22 cellular contexts compared by ENCODE assay signal in genomic region chr14:81231540-81231939, GRCh38. TPM values are rescaled to one million over a fixed set of nuclear protein-coding genes. Genes with fewer than 3 reads are reported as not detected.
DNase-seq lines count a peak whose midpoint lies in the region; ATAC-seq and TF ChIP-seq lines count a peak whose summit lies in the region.
"Had no signal": no experiment of that assay in that cellular context is flagged by ENCODE, and none has a peak within 500 bp of the region (broad histone marks: within the 10 kb centered on the region; RNA-seq: fewer than 3 reads in every experiment).

No MANE protein-coding gene starts in this region.

- H3K4me1 ChIP-seq in endodermal cell (ENCODE audit: control insufficient read depth, insufficient read depth, low read length) (no peaks in the 10 kb centered on the region), esophagus muscularis mucosa (no peaks in the 10 kb centered on the region)

- WGBS in endodermal cell (ENCODE audit: insufficient coverage in 1 of 2, insufficient read length in 1 of 2), 2 experiments: 73% methylated on average over 1 of the region's 1 CpG; no CpG with 5 or more reads in 1 of the 2 experiments
- WGBS in esophagus muscularis mucosa: 95% methylated on average over 1 of the region's 1 CpG

- DNase-seq in activated naive CD4-positive, alpha-beta T cell treated with anti-CD3 and anti-CD28 coated beads, Interleukin-2, amount 10 ng/mL, durations not matched to agents 7 days and 5 days: no peak
- no peak for DNase-seq in activated naive CD4-positive, alpha-beta T cell treated with Interleukin-2 at 50 U/mL for 16 hours
- DNase-seq in NCI-H146 (lab: John Stamatoyannopoulos, UW): peak; percentile 77
- no peak for DNase-seq in endodermal cell
- no peak for DNase-seq in type B pancreatic cell (ENCODE audit: extremely low spot score, unreplicated experiment)
- DNase-seq in esophagus muscularis mucosa (ENCODE audit: extremely low spot score): no peak
- no peak for DNase-seq in CD4-positive, alpha-beta T cell
- DNase-seq: GF-D8, H7, KBM-7, MG63, NCI-H1105 treated with DMSO at 0.1 percent for 48 hours, NCI-H187, NCI-H2081 treated with DMSO at 0.1 percent for 48 hours, NCI-H2171, NCI-H226, NCI-H524, PC-9, SJCRH30 had no signal

- H3K36me3 ChIP-seq in endodermal cell (ENCODE audit: control insufficient read depth, insufficient read depth, low read length): no peaks in the 10 kb centered on the region
- H3K36me3 ChIP-seq in esophagus muscularis mucosa: no peaks in the 10 kb centered on the region
- H3K36me3 ChIP-seq: MG63, SJCRH30 had no signal

- H3K27me3 Mint-ChIP-seq in activated naive CD4-positive, alpha-beta T cell treated with anti-CD3 and anti-CD28 coated beads, Interleukin-2, amount 10 ng/mL, durations not matched to agents 7 days and 5 days: peaks cover 6% of the 10 kb centered on the region
- H3K27me3 Mint-ChIP-seq in endodermal cell (ENCODE audit: insufficient read depth): no peaks in the 10 kb centered on the region
- H3K27me3 Mint-ChIP-seq in type B pancreatic cell: no peaks in the 10 kb centered on the region
- H3K27me3 Mint-ChIP-seq in CD4-positive, alpha-beta T cell: no peaks in the 10 kb centered on the region

- peaks cover 7% of the 10 kb centered on the region for H3K9me3 ChIP-seq in endodermal cell (ENCODE audit: control insufficient read depth, low read length)
- no peaks in the 10 kb centered on the region for H3K9me3 ChIP-seq in esophagus muscularis mucosa
- no peaks in the 10 kb centered on the region for H3K9me3 ChIP-seq in CD4-positive, alpha-beta T cell (ENCODE audit: control insufficient read depth, low read length)
- H3K9me3 ChIP-seq: MG63, SJCRH30 had no signal

- CTCF ChIA-PET in activated naive CD4-positive, alpha-beta T cell treated with anti-CD3 and anti-CD28 coated beads, Interleukin-2, amount 10 ng/mL, durations not matched to agents 7 days and 5 days (lab: Charles Lee): interaction anchor here (0.6 kb wide), 1 partner anchor 18 kb away, joined by 3 read pairs; no protein-coding TSS in a partner anchor
- CTCF ChIA-PET in CD4-positive, alpha-beta T cell (lab: Charles Lee): no interaction called here

- intact Hi-C loops in esophagus muscularis mucosa (cut with DNase I): no loop called here
- intact Hi-C loops in CD4-positive, alpha-beta T cell (cut with DNase I, micrococcal nuclease): loop anchor here in 1 of 2 experiments (10.0 kb wide), 1 partner anchor 237 kb away; no protein-coding TSS in a partner anchor

- ATAC-seq in CD4-positive, alpha-beta T cell (ENCODE audit: poor library complexity): no peak
- ATAC-seq in GM18909 (IDR thresholded peaks at IDR 0.05; ENCODE audit: poor library complexity, unreplicated experiment): no peak
- ATAC-seq: Right ventricle myocardium inferior, SK-N-SH treated with all-trans-retinoic acid at 6 μM for 48 hours had no signal

- H3K27ac ChIP-seq in endodermal cell (ENCODE audit: low read depth, low read length) (no peak overlapping the region), esophagus muscularis mucosa (replicated peaks in 1 of 4) (no peak overlapping the region)
- no peak overlapping the region for H3K27ac ChIP-seq in CD4-positive, alpha-beta T cell (ENCODE audit: low read depth, low read length)
- H3K27ac ChIP-seq: PC-9, SJCRH30 had no signal

- no peak overlapping the region for H3K4me3 Mint-ChIP-seq in activated naive CD4-positive, alpha-beta T cell treated with anti-CD3 and anti-CD28 coated beads, Interleukin-2, amount 10 ng/mL, durations not matched to agents 7 days and 5 days
- H3K4me3 Mint-ChIP-seq in endodermal cell (no peak overlapping the region), type B pancreatic cell (no peak overlapping the region)
- no peak overlapping the region for H3K4me3 Mint-ChIP-seq in CD4-positive, alpha-beta T cell

- H3K27ac Mint-ChIP-seq in activated naive CD4-positive, alpha-beta T cell treated with anti-CD3 and anti-CD28 coated beads, Interleukin-2, amount 10 ng/mL, durations not matched to agents 7 days and 5 days: peak overlapping the region; percentile 20
- H3K27ac Mint-ChIP-seq in endodermal cell: no peak overlapping the region
- peak overlapping the region; percentile 34 for H3K27ac Mint-ChIP-seq in type B pancreatic cell
- H3K27ac Mint-ChIP-seq in CD4-positive, alpha-beta T cell: no peak overlapping the region

- no peaks in the 10 kb centered on the region for H3K4me1 Mint-ChIP-seq in activated naive CD4-positive, alpha-beta T cell treated with anti-CD3 and anti-CD28 coated beads, Interleukin-2, amount 10 ng/mL, durations not matched to agents 7 days and 5 days
- peaks cover 7% of the 10 kb centered on the region for H3K4me1 Mint-ChIP-seq in endodermal cell
- H3K4me1 Mint-ChIP-seq in type B pancreatic cell (ENCODE audit: unreplicated experiment): peaks cover 11% of the 10 kb centered on the region
- H3K4me1 Mint-ChIP-seq in CD4-positive, alpha-beta T cell (ENCODE audit: low read depth): no peaks in the 10 kb centered on the region

- POLR2A ChIA-PET in CD4-positive, alpha-beta T cell (lab: Charles Lee): no interaction called here

- TF ChIP-seq EP300 in esophagus muscularis mucosa (IDR thresholded peaks at IDR 0.05): no peak

- no peaks in the 10 kb centered on the region for H3K9me3 Mint-ChIP-seq in activated naive CD4-positive, alpha-beta T cell treated with anti-CD3 and anti-CD28 coated beads, Interleukin-2, amount 10 ng/mL, durations not matched to agents 7 days and 5 days
- H3K9me3 Mint-ChIP-seq in endodermal cell: peaks cover 7% of the 10 kb centered on the region
- peaks cover 8% of the 10 kb centered on the region for H3K9me3 Mint-ChIP-seq in type B pancreatic cell
- H3K9me3 Mint-ChIP-seq in CD4-positive, alpha-beta T cell: no peaks in the 10 kb centered on the region

- H3K27me3 ChIP-seq in endodermal cell (ENCODE audit: control insufficient read depth, insufficient read depth, low read length, poor library complexity, severe bottlenecking) (no peaks in the 10 kb centered on the region), esophagus muscularis mucosa (no peaks in the 10 kb centered on the region)
- no peaks in the 10 kb centered on the region for H3K27me3 ChIP-seq in CD4-positive, alpha-beta T cell (ENCODE audit: control insufficient read depth, insufficient read depth, low read length)
- H3K27me3 ChIP-seq: MG63, SJCRH30 had no signal

- H3K4me3 ChIP-seq in endodermal cell (ENCODE audit: low read length) (no peak overlapping the region), esophagus muscularis mucosa (no peak overlapping the region)
- H3K4me3 ChIP-seq: MG63, PC-9, SJCRH30 had no signal

- TF ChIP-seq POLR2A in esophagus muscularis mucosa (IDR thresholded peaks at IDR 0.05; ENCODE audit: low read depth): no peak

- H3K36me3 Mint-ChIP-seq in activated naive CD4-positive, alpha-beta T cell treated with anti-CD3 and anti-CD28 coated beads, Interleukin-2, amount 10 ng/mL, durations not matched to agents 7 days and 5 days: no peaks in the 10 kb centered on the region
- H3K36me3 Mint-ChIP-seq in endodermal cell (ENCODE audit: low read depth): peaks cover 2% of the 10 kb centered on the region
- H3K36me3 Mint-ChIP-seq in type B pancreatic cell: no peaks in the 10 kb centered on the region
- H3K36me3 Mint-ChIP-seq in CD4-positive, alpha-beta T cell (ENCODE audit: low read depth): no peaks in the 10 kb centered on the region

- H3K9ac ChIP-seq in endodermal cell (ENCODE audit: extremely low read depth, low read length, poor library complexity, severe bottlenecking): no peak overlapping the region

- TF ChIP-seq CTCF in endodermal cell (conservative IDR thresholded peaks at IDR 0.05) (peak; percentile 26), type B pancreatic cell (conservative IDR thresholded peaks at IDR 0.05) (no peak), esophagus muscularis mucosa (IDR thresholded peaks at IDR 0.05) (no peak)
- TF ChIP-seq CTCF in CD4-positive, alpha-beta T cell (IDR thresholded peaks at IDR 0.05): no peak

RNA-seq across cellular contexts. Expression of gene GTF2A1, which starts 10.8 kb away (rescaled TPM):
- 10 to 100 TPM; 34.3 to 34.4 TPM for total RNA-seq in endodermal cell
- polyA plus RNA-seq in endodermal cell (2013, experiment 1 of 2): 31.2 TPM
- polyA plus RNA-seq in endodermal cell (2013, experiment 2 of 2): 38.5 TPM
- total RNA-seq in type B pancreatic cell (ENCODE audit: low replicate concordance): 31.4 and 40.9 TPM in 2 replicates
- 10 to 100 TPM; 17.1 to 35.1 (median 28.4) TPM for total RNA-seq in esophagus muscularis mucosa
- total RNA-seq in CD4-positive, alpha-beta T cell: 10 to 100 TPM; 11.5 to 12.8 TPM

Comparison
In these comparisons a context has a peak if more than half of its experiments do, and no peak if none do; other contexts are left out.
1. H3K27ac Mint-ChIP-seq: peak in activated naive CD4-positive, alpha-beta T cell treated with anti-CD3 and anti-CD28 coated beads, Interleukin-2, amount 10 ng/mL, durations not matched to agents 7 days and 5 days (single experiment) and type B pancreatic cell (single experiment); none in endodermal cell (single experiment) and CD4-positive, alpha-beta T cell (single experiment).